11 cellular contexts compared by ENCODE assay signal in genomic region chr19:22180117-22180704, GRCh38. TPM values are rescaled to one million over a fixed set of nuclear protein-coding genes. Genes with fewer than 3 reads are reported as not detected.
"Had no signal": no experiment of that assay in that cellular context is flagged by ENCODE, and none has a peak within 500 bp of the region (broad histone marks: within the 10 kb centered on the region; RNA-seq: fewer than 3 reads in every experiment).

No MANE protein-coding gene starts in this region.

RNA-seq across cellular contexts. Expression of gene ZNF676, which starts 16.5 kb away (rescaled TPM):
- total RNA-seq: activated CD4-positive, alpha-beta memory T cell treated with anti-CD3 and anti-CD28 coated beads for 36 hours; activated CD4-positive, alpha-beta memory T cell treated with anti-CD3 and anti-CD28 coated beads, Interleukin-2, amount 10 ng/mL, durations not matched to agents 7 days and 5 days; activated CD4-positive, alpha-beta T cell treated with anti-CD3 and anti-CD28 coated beads, Interleukin-2, amount 10 ng/mL, durations not matched to agents 24 days and 14 days; activated CD4-positive, alpha-beta T cell treated with anti-CD3 and anti-CD28 coated beads, Interleukin-2, amount 10 ng/mL, durations not matched to agents 7 days and 5 days; activated CD8-positive, alpha-beta memory T cell treated with anti-CD3 and anti-CD28 coated beads for 36 hours; activated CD8-positive, alpha-beta memory T cell treated with anti-CD3 and anti-CD28 coated beads, Interleukin-2, amount 10 ng/mL, durations not matched to agents 7 days and 5 days; activated CD8-positive, alpha-beta T cell treated with anti-CD3 and anti-CD28 coated beads for 36 hours; activated CD8-positive, alpha-beta T cell treated with anti-CD3 and anti-CD28 coated beads, Interleukin-2, amount 10 ng/mL, durations not matched to agents 7 days and 5 days; T-helper 1 cell treated with Interleukin-12 subunit alpha and Interleukin-12 subunit beta and Interleukin-4 antibody, amounts not matched to agents 30 ng/mL and 1 ng/mL, for 36 hours; T-helper 2 cell treated with Interferon-gamma antibody and Interleukin-4, amounts not matched to agents 100 ng/mL and 5 ng/mL, for 36 hours; WTC11 had no signal
